ENCODE assay signal across 9 cellular contexts in genomic region chr17:12395733-12396354, GRCh38.
DNase-seq lines count a peak whose midpoint lies in the region; FAIRE-seq and TF ChIP-seq lines count a peak whose summit lies in the region.
"Had no signal": no experiment of that assay in that cellular context is flagged by ENCODE, and none has a peak within 500 bp of the region (broad histone marks: within the 10 kb centered on the region; RNA-seq: fewer than 3 reads in every experiment).

No MANE protein-coding gene starts in this region.

- POLR2A ChIA-PET in RWPE1 (lab: Yijun Ruan, JAX; ENCODE audit: low non-redundant PET) = no interaction called here

- DNase-seq in AG20443 (ENCODE audit: low spot score) (peak; percentile 40), GM18507 (ENCODE audit: extremely low spot score, insufficient read length, low read depth) (no peak), RWPE1 (ENCODE audit: low spot score) (no peak), iPS-NIHi7 (ENCODE audit: extremely low spot score) (peak; percentile 77), inferior parietal cortex (ENCODE audit: extremely low spot score) (no peak), ureter (ENCODE audit: low spot score) (no peak), GF-D8 (lab: John Stamatoyannopoulos, UW) (no peak)
- no peak for DNase-seq in activated CD4-positive, CD25-positive, alpha-beta regulatory T cell treated with anti-CD3 and anti-CD28 coated beads, Interleukin-2, amount 50 U/mL, for 72 hours
- DNase-seq: right cardiac atrium had no signal

- FAIRE-seq in GM18507 (lab: Jason Lieb, UNC) = peak; percentile 26

- TF ChIP-seq CTCF in RWPE1 (conservative IDR thresholded peaks at IDR 0.05; ENCODE audit: low read depth) = peak; percentile 21; the same call in 1 of the 2 replicates

- CTCF ChIA-PET in RWPE1 (lab: Yijun Ruan, JAX) = no interaction called here

- no peak overlapping the region for H3K27ac ChIP-seq in RWPE1

Comparison
In these comparisons a context has a peak if more than half of its experiments do, and no peak if none do; other contexts are left out.
1. DNase-seq: peak in AG20443 (single experiment) and iPS-NIHi7 (single experiment); none in GM18507 (single experiment), RWPE1 (single experiment), activated CD4-positive, CD25-positive, alpha-beta regulatory T cell treated with anti-CD3 and anti-CD28 coated beads, Interleukin-2, amount 50 U/mL, for 72 hours (single experiment), inferior parietal cortex (single experiment), ureter (single experiment) and GF-D8 (single experiment).